Comparison of ENCODE assay signal across 26 cellular contexts in the genomic region with DNA sequence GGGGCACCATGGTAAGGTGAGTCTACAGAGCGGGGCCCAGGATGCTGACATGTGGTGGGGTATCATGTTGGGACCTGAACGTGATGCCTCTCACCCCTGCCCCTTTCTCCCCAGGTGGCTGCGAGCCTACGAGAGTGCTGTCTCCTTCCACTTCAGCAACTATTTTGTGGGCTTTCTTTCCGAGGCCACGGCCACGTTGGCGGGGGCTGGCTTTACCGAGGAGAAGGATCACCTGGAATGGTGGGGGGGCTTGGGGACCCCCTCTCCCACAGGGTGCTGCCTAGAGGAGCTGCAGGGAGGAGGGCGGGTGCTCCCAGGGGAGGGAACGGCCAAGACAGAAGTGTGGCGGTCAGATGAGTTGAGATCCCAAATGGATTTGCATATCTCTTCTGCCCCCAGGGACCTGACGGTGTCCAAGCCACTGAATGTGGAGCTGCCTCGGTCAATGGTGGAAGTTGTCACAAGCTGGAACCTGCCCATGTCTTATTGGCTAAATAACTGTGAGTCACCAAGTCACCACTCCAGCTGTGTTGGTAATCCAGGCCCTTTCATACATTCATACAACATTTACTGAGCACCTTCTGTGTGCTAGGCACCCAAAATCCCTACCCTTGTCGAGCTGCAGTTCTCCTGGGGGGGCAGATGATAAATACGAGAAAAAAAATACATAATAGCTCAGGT. TPM values are rescaled to one million over a fixed set of nuclear protein-coding genes. Genes with fewer than 3 reads are reported as not detected.
DNase-seq lines count a peak whose midpoint lies in the region; ATAC-seq and TF ChIP-seq lines count a peak whose summit lies in the region.
"Had no signal": no experiment of that assay in that cellular context is flagged by ENCODE, and none has a peak within 500 bp of the region (broad histone marks: within the 10 kb centered on the region; RNA-seq: fewer than 3 reads in every experiment).

No MANE protein-coding gene starts in this region.

- POLR2A ChIA-PET in IMR-90 (lab: Charles Lee; ENCODE audit: unreplicated experiment) = no interaction called here

- peaks cover 17% of the 10 kb centered on the region for H3K36me3 Mint-ChIP-seq in stimulated activated effector memory CD8-positive, alpha-beta T cell treated with anti-CD3 and anti-CD28 coated beads, Interleukin-12 subunit alpha, Interleukin-12 subunit beta, amount 100 ng/mL, for 72 hours

- no peak overlapping the region for H3K9ac ChIP-seq in IMR-90 (ENCODE audit: low read depth, low read length)

- H3K27me3 ChIP-seq in IMR-90 (ENCODE audit: control insufficient read depth, insufficient read depth, low read length) = no peaks in the 10 kb centered on the region
- no peaks in the 10 kb centered on the region for H3K27me3 ChIP-seq in RWPE2 (ENCODE audit: insufficient read depth, poor library complexity, severe bottlenecking)
- H3K27me3 ChIP-seq: MG63 had no signal

- H3K4me1 ChIP-seq in IMR-90 (ENCODE audit: control insufficient read depth, insufficient read depth, low read length) = no peaks in the 10 kb centered on the region
- H3K4me1 ChIP-seq in RWPE2 (ENCODE audit: insufficient read depth, poor library complexity, severe bottlenecking) = peaks cover 10% of the 10 kb centered on the region
- H3K4me1 ChIP-seq: HAP-1 had no signal

- H3K4me3 Mint-ChIP-seq in stimulated activated effector memory CD8-positive, alpha-beta T cell treated with anti-CD3 and anti-CD28 coated beads, Interleukin-12 subunit alpha, Interleukin-12 subunit beta, amount 100 ng/mL, for 72 hours = no peak overlapping the region
- H3K4me3 Mint-ChIP-seq: CD4-positive, alpha-beta memory T cell; GM23338; HFFc6 had no signal

- H2BK15ac ChIP-seq in IMR-90 (ENCODE audit: low read depth, low read length) = no peak overlapping the region

- 60% methylated on average over 1 of the region's 16 CpGs; no CpG with 5 or more reads in 1 of the 2 experiments for WGBS in IMR-90 (ENCODE audit: extremely low coverage in 2 of 2, insufficient read length in 1 of 2), 2 experiments

- H3K9me3 ChIP-seq in IMR-90 (ENCODE audit: control insufficient read depth, insufficient read depth, low read length) (no peaks in the 10 kb centered on the region; the same call in 1 of the 2 replicates), RWPE2 (ENCODE audit: severe bottlenecking) (no peaks in the 10 kb centered on the region)
- H3K9me3 ChIP-seq: HAP-1, MG63 had no signal

- no peak overlapping the region for H2BK20ac ChIP-seq in IMR-90 (ENCODE audit: low read depth, low read length)

- peaks cover 3% of the 10 kb centered on the region for H3K36me3 ChIP-seq in IMR-90 (ENCODE audit: control insufficient read depth, insufficient read depth, low read length)
- peaks cover 41% of the 10 kb centered on the region for H3K36me3 ChIP-seq in RWPE2 (ENCODE audit: low read depth)
- H3K36me3 ChIP-seq: MG63 had no signal

- H2AK5ac ChIP-seq in IMR-90 (ENCODE audit: low read depth, low read length) = no peak overlapping the region

- no peak overlapping the region for H3K27ac ChIP-seq in IMR-90 (ENCODE audit: insufficient read depth, low read length)
- H3K27ac ChIP-seq in RWPE2 (ENCODE audit: poor library complexity, severe bottlenecking) = peak overlapping the region; percentile 28
- peak overlapping the region; percentile 38 for H3K27ac ChIP-seq in epithelial cell of prostate
- H3K27ac ChIP-seq: SK-N-MC had no signal

- no peak overlapping the region for H2BK120ac ChIP-seq in IMR-90 (ENCODE audit: low read depth, low read length)

- in situ Hi-C loops in IMR-90 (cut with MboI; ENCODE audit: low sequenced_read_pairs) = no loop called here

- CTCF ChIA-PET in IMR-90 (lab: Yijun Ruan, JAX) = no interaction called here

- H2AK9ac ChIP-seq in IMR-90 (replicated peaks; ENCODE audit: low read depth, low read length, poor library complexity) = peak overlapping the region; percentile 15

- H4K8ac ChIP-seq in IMR-90 (ENCODE audit: low read depth in 2 of 2, low read length in 2 of 2) = no peak overlapping the region

- no peaks in the 10 kb centered on the region for H3K9me1 ChIP-seq in IMR-90 (ENCODE audit: insufficient read depth, low read length)

- no peaks in the 10 kb centered on the region for H3K9me3 Mint-ChIP-seq in stimulated activated effector memory CD8-positive, alpha-beta T cell treated with anti-CD3 and anti-CD28 coated beads, Interleukin-12 subunit alpha, Interleukin-12 subunit beta, amount 100 ng/mL, for 72 hours
- H3K9me3 Mint-ChIP-seq: GM23338, HFFc6 had no signal

- no peak overlapping the region for H4K91ac ChIP-seq in IMR-90 (ENCODE audit: insufficient read depth, low read depth, low read length)

- H2AFZ ChIP-seq in IMR-90 (replicated peaks; ENCODE audit: low read length, poor library complexity) = no peak overlapping the region
- H2AFZ ChIP-seq: GM23338 had no signal

- ATAC-seq in IMR-90 (ENCODE audit: low read depth) (no peak), RWPE2 (ENCODE audit: low read depth) (no peak), GM21367 (IDR thresholded peaks at IDR 0.05; ENCODE audit: unreplicated experiment) (no peak), GM18907 (IDR thresholded peaks at IDR 0.05; ENCODE audit: unreplicated experiment) (no peak)
- ATAC-seq in stimulated activated effector memory CD8-positive, alpha-beta T cell treated with anti-CD3 and anti-CD28 coated beads, Interleukin-12 subunit alpha, Interleukin-12 subunit beta, amount 100 ng/mL, for 72 hours = no peak
- ATAC-seq: GM23338, Panc1 had no signal

- H3K23ac ChIP-seq in IMR-90 (ENCODE audit: low read depth, low read length) = no peak overlapping the region

- H3K27ac Mint-ChIP-seq in stimulated activated effector memory CD8-positive, alpha-beta T cell treated with anti-CD3 and anti-CD28 coated beads, Interleukin-12 subunit alpha, Interleukin-12 subunit beta, amount 100 ng/mL, for 72 hours = peak overlapping the region; percentile 40
- H3K27ac Mint-ChIP-seq: GM23338, HFFc6 had no signal

- no peak for TF ChIP-seq POLR2A in IMR-90 (IDR thresholded peaks at IDR 0.05; ENCODE audit: low read depth, low read length)

- H3K18ac ChIP-seq in IMR-90 (ENCODE audit: low read depth, low read length) = no peak overlapping the region

- DNase-seq in IMR-90 (no peak), RWPE2 (ENCODE audit: low spot score) (no peak), epithelial cell of prostate (ENCODE audit: low read depth, low spot score) (no peak), NCI-H1694 (lab: John Stamatoyannopoulos, UW) (no peak)
- no peak for DNase-seq in stimulated activated effector memory CD8-positive, alpha-beta T cell treated with anti-CD3 and anti-CD28 coated beads, Interleukin-12 subunit alpha, Interleukin-12 subunit beta, amount 100 ng/mL, for 72 hours (ENCODE audit: low spot score in 2 of 2)
- DNase-seq: C1 segment of cervical spinal cord; CD4-positive, alpha-beta memory T cell; COR-L47; EL; GF-D8; HFFc6; KBM-7; MG63; NCI-H1105 treated with DMSO at 0.1 percent for 48 hours; NCI-H146; NCI-H2029; NCI-H446 treated with DMSO at 0.1 percent for 48 hours; NCI-H69; SIG-M5; SW 1271 had no signal

- peaks cover 3 to 5% of the 10 kb centered on the region in 2 experiments; a peak in 2 of 4 replicates for H3K79me1 ChIP-seq in IMR-90 (ENCODE audit: low read depth in 1 of 2, low read length in 2 of 2)

- H2BK5ac ChIP-seq in IMR-90 (ENCODE audit: low read depth, low read length, poor library complexity, severe bottlenecking) = no peak overlapping the region

- H3K4me3 ChIP-seq in IMR-90 (ENCODE audit: insufficient read depth, low read depth, low read length) (no peak overlapping the region), RWPE2 (ENCODE audit: severe bottlenecking) (no peak overlapping the region)
- H3K4me3 ChIP-seq: GM23338, HAP-1, MG63, SK-N-MC had no signal

- no peak overlapping the region for H4K5ac ChIP-seq in IMR-90 (ENCODE audit: low read depth, low read length)

- no peak overlapping the region for H3K4ac ChIP-seq in IMR-90 (ENCODE audit: low read depth, low read length)

- no peak overlapping the region for H3K14ac ChIP-seq in IMR-90 (replicated peaks; ENCODE audit: low read depth, low read length)

- no peak for TF ChIP-seq CTCF in IMR-90 (conservative IDR thresholded peaks at IDR 0.05; ENCODE audit: low read depth, low read length)
- TF ChIP-seq CTCF in RWPE2 (IDR thresholded peaks at IDR 0.05; ENCODE audit: poor library complexity, severe bottlenecking) = no peak

- intact Hi-C loops in IMR-90 (cut with micrococcal nuclease) = no loop called here

- no TSS peak for BruUV-seq in IMR-90 (replicated peaks; lab: Mats Ljungman, UMichigan)

- no peak for TF ChIP-seq RAD21 in IMR-90 (IDR thresholded peaks at IDR 0.05; ENCODE audit: low read length)

- H3K4me1 Mint-ChIP-seq in stimulated activated effector memory CD8-positive, alpha-beta T cell treated with anti-CD3 and anti-CD28 coated beads, Interleukin-12 subunit alpha, Interleukin-12 subunit beta, amount 100 ng/mL, for 72 hours = peaks cover 38% of the 10 kb centered on the region

- dilution Hi-C loops in IMR-90 (cut with HindIII; ENCODE audit: low sequenced_read_pairs, unreplicated experiment) = no loop called here

- no peak overlapping the region for H3K56ac ChIP-seq in IMR-90 (ENCODE audit: extremely low read depth, insufficient read depth, low read length)

- H3K4me2 ChIP-seq in IMR-90 (ENCODE audit: low read depth, low read length) = no peak overlapping the region
- H3K4me2 ChIP-seq: GM23338 had no signal

- no peaks in the 10 kb centered on the region for H4K20me1 ChIP-seq in IMR-90 (ENCODE audit: insufficient read depth, low read length)

TF ChIP-seq in IMR-90, 13 proteins besides CTCF, POLR2A, EP300 and RAD21 (continues in another document):
- TF ChIP-seq MAZ (IDR thresholded peaks at IDR 0.05; ENCODE audit: borderline replicate concordance, low read depth, low read length) = no peak

RNA-seq across cellular contexts. Expression of a gene that starts 5.5 kb away (rescaled TPM):
- 3.3 and 4.1 TPM in 2 replicates for total RNA-seq in IMR-90 (2012; rRNA removed)
- 10.1 and 11.6 TPM in 2 replicates for polyA plus RNA-seq in IMR-90 (2012; rRNA removed)
- polyA plus RNA-seq in IMR-90 (2012; cell fraction: cytosol; rRNA removed) = 16.1 and 17.2 TPM in 2 replicates
- 12.9 and 36.2 TPM in 2 replicates for polyA plus RNA-seq in IMR-90 (2012; cell fraction: nucleus; rRNA removed; ENCODE audit: low replicate concordance)

RNA-seq across cellular contexts. Expression of a gene that starts 7.3 kb away (rescaled TPM):
- total RNA-seq in IMR-90 (2012; rRNA removed) = 66.7 and 78.9 TPM in 2 replicates
- polyA plus RNA-seq in IMR-90 (2012; rRNA removed) = 39.4 and 43.2 TPM in 2 replicates
- 41.8 and 48.6 TPM in 2 replicates for polyA plus RNA-seq in IMR-90 (2012; cell fraction: cytosol; rRNA removed)
- 24.3 and 62.6 TPM in 2 replicates for polyA plus RNA-seq in IMR-90 (2012; cell fraction: nucleus; rRNA removed; ENCODE audit: low replicate concordance)

RNA-seq across cellular contexts. Expression of a gene that starts 25.2 kb away (rescaled TPM):
- 8.3 and 11.3 TPM in 2 replicates for total RNA-seq in IMR-90 (2012; rRNA removed)
- 15.9 and 18.2 TPM in 2 replicates for polyA plus RNA-seq in IMR-90 (2012; rRNA removed)
- polyA plus RNA-seq in IMR-90 (2012; cell fraction: cytosol; rRNA removed) = 18.8 and 23.9 TPM in 2 replicates
- 17.2 and 33.1 TPM in 2 replicates for polyA plus RNA-seq in IMR-90 (2012; cell fraction: nucleus; rRNA removed; ENCODE audit: low replicate concordance)

RNA-seq across cellular contexts. Expression of a gene that starts 38.3 kb away (rescaled TPM):
- 54.2 and 59.9 TPM in 2 replicates for total RNA-seq in IMR-90 (2012; rRNA removed)
- polyA plus RNA-seq in IMR-90 (2012; rRNA removed) = 50.8 and 60.0 TPM in 2 replicates
- polyA plus RNA-seq in IMR-90 (2012; cell fraction: cytosol; rRNA removed) = 35.2 and 50.8 TPM in 2 replicates
- polyA plus RNA-seq in IMR-90 (2012; cell fraction: nucleus; rRNA removed; ENCODE audit: low replicate concordance) = 80.0 and 116 TPM in 2 replicates

RNA-seq across cellular contexts. Expression of a gene that starts 44.2 kb away (rescaled TPM):
- 12.2 and 12.8 TPM in 2 replicates for total RNA-seq in IMR-90 (2012; rRNA removed)
- 20.0 and 20.4 TPM in 2 replicates for polyA plus RNA-seq in IMR-90 (2012; rRNA removed)
- polyA plus RNA-seq in IMR-90 (2012; cell fraction: cytosol; rRNA removed) = 12.7 and 26.2 TPM in 2 replicates
- 22.6 and 42.7 TPM in 2 replicates for polyA plus RNA-seq in IMR-90 (2012; cell fraction: nucleus; rRNA removed; ENCODE audit: low replicate concordance)
